ENCODE assay signal across 33 cellular contexts in the genomic region with DNA sequence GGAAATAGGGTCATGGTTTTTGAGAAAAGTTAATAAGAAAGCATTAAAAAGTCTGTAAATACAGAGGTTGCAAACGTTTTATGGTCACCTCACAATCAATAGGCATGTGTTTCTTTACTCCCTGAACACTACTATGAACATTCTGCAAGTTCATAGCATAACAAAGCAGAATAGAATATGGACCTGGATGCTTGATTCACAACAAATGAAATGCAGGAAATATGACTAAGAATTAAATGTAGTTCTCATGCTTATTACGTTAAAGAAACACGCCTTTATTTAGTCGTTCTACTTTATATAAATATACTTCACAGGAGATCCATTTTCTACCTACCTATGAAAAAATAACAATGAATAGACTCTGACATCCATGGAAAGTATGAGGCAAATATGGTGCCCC.
DNase-seq lines count a peak whose midpoint lies in the region; ATAC-seq, FAIRE-seq and TF ChIP-seq lines count a peak whose summit lies in the region.
"Had no signal": no experiment of that assay in that cellular context is flagged by ENCODE, and none has a peak within 500 bp of the region (broad histone marks: within the 10 kb centered on the region; RNA-seq: fewer than 3 reads in every experiment).

No MANE protein-coding gene starts in this region.

- dilution Hi-C loops in endothelial cell of umbilical vein (cut with MboI; ENCODE audit: extremely low pct_ligation_motif_present, low sequenced_read_pairs) = no loop called here

- peaks cover 12% of the 10 kb centered on the region; the same call in 1 of the 2 replicates for H3K9me3 Mint-ChIP-seq in HFFc6

- H3K4me3 ChIP-seq in endothelial cell of umbilical vein (replicated peaks in 1 of 3; ENCODE audit: insufficient read depth in 1 of 3, low read depth in 1 of 3, low read length in 3 of 3) = no peak overlapping the region
- H3K4me3 ChIP-seq: A549; BLaER1; BLaER1 treated with 17β-estradiol and CSF1 and Interleukin-3, amounts not matched to agents 10 nM and 100 nM had no signal

- TF ChIP-seq CTCF in endothelial cell of umbilical vein (IDR thresholded peaks at IDR 0.05; ENCODE audit: extremely low read depth in 1 of 2, insufficient read depth in 1 of 2, low read depth in 1 of 2, low read length in 2 of 2) = no peak
- TF ChIP-seq CTCF in HFFc6 (IDR thresholded peaks at IDR 0.05) = no peak

- TF ChIP-seq POLR2A in endothelial cell of umbilical vein (IDR thresholded peaks at IDR 0.05; ENCODE audit: low read depth, low read length) = no peak

- peak; percentile 67 for FAIRE-seq in endothelial cell of umbilical vein (lab: Jason Lieb, UNC)
- FAIRE-seq: A204.1, A549, D721Med had no signal

- DNase-seq in dermis blood vessel endothelial cell (peak; percentile 58), endothelial cell of umbilical vein (ENCODE audit: low read depth, low spot score) (peak; percentile 35), HFFc6 (no peak)
- DNase-seq: 8988T; ACHN; AML-193; BE2C; C1 segment of cervical spinal cord; Caco-2; Calu3; CD4-positive, alpha-beta memory T cell; CD4-positive, alpha-beta T cell; CD4-positive, CD25-positive, alpha-beta regulatory T cell; CD8-positive, alpha-beta memory T cell; CD8-positive, alpha-beta T cell; COR-L47; DMS 273 treated with DMSO at 0.1 percent for 48 hours; DMS153; DMS53; DMS79; DMS79 treated with DMSO at 0.1 percent for 48 hours; DND-41; EL had no signal

- no peak overlapping the region for H3K9ac ChIP-seq in endothelial cell of umbilical vein (replicated peaks; ENCODE audit: extremely low read depth, insufficient read depth, low read length)
- H3K9ac ChIP-seq: BLaER1; BLaER1 treated with 17β-estradiol and CSF1 and Interleukin-3, amounts not matched to agents 10 nM and 100 nM had no signal

- no peak overlapping the region for H3K4me2 ChIP-seq in endothelial cell of umbilical vein (ENCODE audit: insufficient read depth, low read length)
- H3K4me2 ChIP-seq: A549; BLaER1; BLaER1 treated with 17β-estradiol and CSF1 and Interleukin-3, amounts not matched to agents 10 nM and 100 nM had no signal

- POLR2A ChIA-PET in endothelial cell of umbilical vein (lab: Charles Lee) = no interaction called here

- no peaks in the 10 kb centered on the region for H3K9me3 ChIP-seq in endothelial cell of umbilical vein (replicated peaks; ENCODE audit: control insufficient read depth, insufficient read depth, low read length)
- H3K9me3 ChIP-seq: A549; BE2C; BLaER1; BLaER1 treated with 17β-estradiol and CSF1 and Interleukin-3, amounts not matched to agents 10 nM and 100 nM; Caco-2 had no signal

- H3K4me1 ChIP-seq in endothelial cell of umbilical vein (ENCODE audit: control insufficient read depth, extremely low read depth, insufficient read depth, low read length) = peaks cover 3% of the 10 kb centered on the region
- H3K4me1 ChIP-seq: A549; BE2C; BLaER1; BLaER1 treated with 17β-estradiol and CSF1 and Interleukin-3, amounts not matched to agents 10 nM and 100 nM; Caco-2 had no signal

- H3K4me3 Mint-ChIP-seq in HFFc6 = no peak overlapping the region
- H3K4me3 Mint-ChIP-seq: B cell; CD14-positive monocyte; CD4-positive, alpha-beta memory T cell; CD4-positive, alpha-beta T cell; CD4-positive, CD25-positive, alpha-beta regulatory T cell; CD8-positive, alpha-beta memory T cell; CD8-positive, alpha-beta T cell had no signal

- no TSS peak for BruUV-seq in endothelial cell of umbilical vein (replicated peaks; lab: Mats Ljungman, UMichigan)

- H3K27me3 Mint-ChIP-seq in HFFc6 (ENCODE audit: insufficient read depth) = no peaks in the 10 kb centered on the region
- H3K27me3 Mint-ChIP-seq: CD4-positive, CD25-positive, alpha-beta regulatory T cell had no signal

- H3K36me3 ChIP-seq in endothelial cell of umbilical vein (ENCODE audit: control insufficient read depth in 2 of 2, extremely low read depth in 1 of 2, insufficient read depth in 2 of 2, low read length in 2 of 2) = no peaks in the 10 kb centered on the region
- H3K36me3 ChIP-seq: BE2C; BLaER1; BLaER1 treated with 17β-estradiol and CSF1 and Interleukin-3, amounts not matched to agents 10 nM and 100 nM had no signal

- H3K9me1 ChIP-seq in endothelial cell of umbilical vein (replicated peaks; ENCODE audit: control insufficient read depth, extremely low read depth, insufficient read depth, low read length) = no peaks in the 10 kb centered on the region

- CTCF ChIA-PET in endothelial cell of umbilical vein (lab: Charles Lee) = interaction anchor here (0.7 to 1.3 kb wide), 3 partner anchors 9 to 21 kb away, joined by 3 to 9 read pairs (median 4); no protein-coding TSS in a partner anchor

- no peak overlapping the region for H3K27ac ChIP-seq in endothelial cell of umbilical vein (ENCODE audit: insufficient read depth, low read depth, low read length)
- H3K27ac ChIP-seq: 22Rv1; A549; BLaER1; BLaER1 treated with 17β-estradiol and CSF1 and Interleukin-3, amounts not matched to agents 10 nM and 100 nM; C4-2B had no signal

- no peak for ATAC-seq in HG03097 (IDR thresholded peaks at IDR 0.05; ENCODE audit: low FRiP score, unreplicated experiment)
- ATAC-seq: A549; CD8-positive, alpha-beta T cell had no signal

- intact Hi-C loops in endothelial cell of umbilical vein (cut with micrococcal nuclease) = no loop called here

- H3K36me3 Mint-ChIP-seq in HFFc6 (ENCODE audit: low read depth) = no peaks in the 10 kb centered on the region
- H3K36me3 Mint-ChIP-seq: CD14-positive monocyte; CD4-positive, alpha-beta memory T cell; CD4-positive, CD25-positive, alpha-beta regulatory T cell; CD8-positive, alpha-beta memory T cell; CD8-positive, alpha-beta T cell had no signal

- no peaks in the 10 kb centered on the region for H3K4me1 Mint-ChIP-seq in HFFc6 (ENCODE audit: low read depth)
- H3K4me1 Mint-ChIP-seq: B cell; CD14-positive monocyte; CD4-positive, alpha-beta memory T cell; CD4-positive, CD25-positive, alpha-beta regulatory T cell; CD8-positive, alpha-beta memory T cell had no signal

- H3K27ac Mint-ChIP-seq in HFFc6 = no peak overlapping the region
- H3K27ac Mint-ChIP-seq: B cell; CD14-positive monocyte; CD4-positive, alpha-beta T cell; CD4-positive, CD25-positive, alpha-beta regulatory T cell; CD8-positive, alpha-beta memory T cell; CD8-positive, alpha-beta T cell had no signal

- H2AFZ ChIP-seq in endothelial cell of umbilical vein (ENCODE audit: low read depth, low read length) = no peak overlapping the region

- H4K20me1 ChIP-seq in endothelial cell of umbilical vein (replicated peaks; ENCODE audit: control insufficient read depth, extremely low read depth, insufficient read depth, low read length) = no peaks in the 10 kb centered on the region
- H4K20me1 ChIP-seq: BLaER1; BLaER1 treated with 17β-estradiol and CSF1 and Interleukin-3, amounts not matched to agents 10 nM and 100 nM had no signal

- no peaks in the 10 kb centered on the region for H3K27me3 ChIP-seq in endothelial cell of umbilical vein (ENCODE audit: control insufficient read depth in 2 of 2, insufficient read depth in 2 of 2, low read length in 2 of 2)
- H3K27me3 ChIP-seq: BE2C; BLaER1; BLaER1 treated with 17β-estradiol and CSF1 and Interleukin-3, amounts not matched to agents 10 nM and 100 nM had no signal

- H3K79me2 ChIP-seq in endothelial cell of umbilical vein (ENCODE audit: control insufficient read depth, insufficient read depth, low read length) = no peaks in the 10 kb centered on the region

TF ChIP-seq in endothelial cell of umbilical vein, 7 proteins besides CTCF, POLR2A, EP300 and RAD21:
- TF ChIP-seq JUN (IDR thresholded peaks at IDR 0.05; ENCODE audit: borderline replicate concordance, insufficient read depth, insufficient read length, low read depth) = no peak
- TF ChIP-seq EZH2 (IDR thresholded peaks at IDR 0.05; ENCODE audit: borderline replicate concordance, low read depth, low read length, severe bottlenecking) = no peak
- TF ChIP-seq POLR2AphosphoS5 (IDR thresholded peaks at IDR 0.05; ENCODE audit: insufficient read depth, low read depth, low read length) = no peak
- no peak for TF ChIP-seq GATA2 (IDR thresholded peaks at IDR 0.05; ENCODE audit: insufficient read depth, insufficient read length, low read depth, low read length)
- TF ChIP-seq MYC (IDR thresholded peaks at IDR 0.05; ENCODE audit: low read depth, low read length) = no peak
- TF ChIP-seq, protein P1, sequence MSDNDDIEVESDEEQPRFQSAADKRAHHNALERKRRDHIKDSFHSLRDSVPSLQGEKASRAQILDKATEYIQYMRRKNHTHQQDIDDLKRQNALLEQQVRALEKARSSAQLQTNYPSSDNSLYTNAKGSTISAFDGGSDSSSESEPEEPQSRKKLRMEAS (IDR thresholded peaks at IDR 0.05; ENCODE audit: insufficient read depth, insufficient read length) = no peak
- TF ChIP-seq FOS (IDR thresholded peaks at IDR 0.05; ENCODE audit: borderline replicate concordance, insufficient read depth, low read length) = no peak
